In genomic region chr3:108189477-108189876, GRCh38 we compare ENCODE assay signal across 30 cellular contexts.
"Had no signal": no experiment of that assay in that cellular context is flagged by ENCODE, and none has a peak within 500 bp of the region (broad histone marks: within the 10 kb centered on the region; RNA-seq: fewer than 3 reads in every experiment).

No MANE protein-coding gene starts in this region.

- DNase-seq: heart right ventricle; hippocampal formation; kidney glomerular epithelial cell; left cardiac atrium; left lung; lower lobe of right lung; mammary epithelial cell; mesendoderm; naive B cell; natural killer cell; nephron progenitor cell; occipital lobe; right lobe of liver; stimulated activated CD4-positive, alpha-beta T cell treated with anti-CD3 and anti-CD28 coated beads, Interleukin-1b, Interleukin-23, amount 100 ng/mL, for 48 hours; stimulated activated CD4-positive, alpha-beta T cell treated with anti-CD3 and anti-CD28 coated beads, Interleukin-2, amount 100 ng/mL, for 48 hours; stimulated activated CD4-positive, alpha-beta T cell treated with anti-CD3 and anti-CD28 coated beads, Interleukin-4, amount 100 ng/mL, for 4 hours; stimulated activated CD8-positive, alpha-beta memory T cell treated with anti-CD3 and anti-CD28 coated beads, Interleukin-4, amount 100 ng/mL, for 48 hours; stimulated activated naive CD4-positive, alpha-beta T cell treated with Interleukin-2 at 50 U/mL for 16 hours; stimulated activated naive CD8-positive, alpha-beta T cell treated with anti-CD3 and anti-CD28 coated beads, Interleukin-15, amount 100 ng/mL, for 72 hours; substantia nigra; upper lobe of right lung; uterus had no signal

- H3K27me3 ChIP-seq: heart right ventricle, left lung, neural progenitor cell, neutrophil, right atrium auricular region, right lobe of liver, tibial nerve, upper lobe of right lung, uterus had no signal

- H3K4me3 ChIP-seq: heart right ventricle, left lung, lower lobe of right lung, neural progenitor cell, right atrium auricular region, right lobe of liver, smooth muscle cell, tibial nerve, upper lobe of right lung, uterus had no signal

- H3K27me3 Mint-ChIP-seq: naive B cell; stimulated activated memory B cell treated with anti-CD40 and anti-IgM and Interleukin-4, amounts not matched to agents 10 μg/mL and 1 μg/mL and 100 μg/mL, for 72 hours; stimulated activated naive CD8-positive, alpha-beta T cell treated with anti-CD3 and anti-CD28 coated beads, Interleukin-15, amount 100 ng/mL, for 72 hours had no signal

- H3K27ac ChIP-seq: heart right ventricle, left lung, lower lobe of right lung, neural progenitor cell, neutrophil, parathyroid adenoma, right atrium auricular region, right lobe of liver, tibial nerve, upper lobe of right lung, uterus had no signal

- H3K4me1 Mint-ChIP-seq: mesothelial cell of epicardium; natural killer cell; nephron progenitor cell; neural progenitor cell; stimulated activated memory B cell treated with anti-CD40 and anti-IgM and Interleukin-4, amounts not matched to agents 10 μg/mL and 1 μg/mL and 100 μg/mL, for 72 hours; stimulated activated naive CD8-positive, alpha-beta T cell treated with anti-CD3 and anti-CD28 coated beads, Interleukin-15, amount 100 ng/mL, for 72 hours had no signal

- H3K4me3 Mint-ChIP-seq: mesothelial cell of epicardium; naive B cell; natural killer cell; nephron progenitor cell; neural progenitor cell; stimulated activated memory B cell treated with anti-CD40 and anti-IgM and Interleukin-4, amounts not matched to agents 10 μg/mL and 1 μg/mL and 100 μg/mL, for 72 hours; stimulated activated naive CD8-positive, alpha-beta T cell treated with anti-CD3 and anti-CD28 coated beads, Interleukin-15, amount 100 ng/mL, for 72 hours had no signal

- H3K9me3 ChIP-seq: neutrophil, right lobe of liver, upper lobe of right lung, uterus had no signal

- H3K27ac Mint-ChIP-seq: mesothelial cell of epicardium; natural killer cell; nephron progenitor cell; neural progenitor cell; stimulated activated memory B cell treated with anti-CD40 and anti-IgM and Interleukin-4, amounts not matched to agents 10 μg/mL and 1 μg/mL and 100 μg/mL, for 72 hours; stimulated activated naive CD8-positive, alpha-beta T cell treated with anti-CD3 and anti-CD28 coated beads, Interleukin-15, amount 100 ng/mL, for 72 hours had no signal

- ATAC-seq: heart right ventricle; left cardiac atrium; left lung; natural killer cell; stimulated activated memory B cell treated with anti-CD40 and anti-IgM and Interleukin-4, amounts not matched to agents 10 μg/mL and 1 μg/mL and 100 μg/mL, for 72 hours; stimulated activated naive CD8-positive, alpha-beta T cell treated with anti-CD3 and anti-CD28 coated beads, Interleukin-15, amount 100 ng/mL, for 72 hours; upper lobe of right lung had no signal

- H3K4me1 ChIP-seq: heart right ventricle, left lung, lower lobe of right lung, neural progenitor cell, parathyroid adenoma, right atrium auricular region, right lobe of liver, tibial nerve, upper lobe of right lung, uterus had no signal

- H3K36me3 ChIP-seq: right lobe of liver, uterus had no signal
